ENCODE assay signal across 35 cellular contexts in the genomic region with DNA sequence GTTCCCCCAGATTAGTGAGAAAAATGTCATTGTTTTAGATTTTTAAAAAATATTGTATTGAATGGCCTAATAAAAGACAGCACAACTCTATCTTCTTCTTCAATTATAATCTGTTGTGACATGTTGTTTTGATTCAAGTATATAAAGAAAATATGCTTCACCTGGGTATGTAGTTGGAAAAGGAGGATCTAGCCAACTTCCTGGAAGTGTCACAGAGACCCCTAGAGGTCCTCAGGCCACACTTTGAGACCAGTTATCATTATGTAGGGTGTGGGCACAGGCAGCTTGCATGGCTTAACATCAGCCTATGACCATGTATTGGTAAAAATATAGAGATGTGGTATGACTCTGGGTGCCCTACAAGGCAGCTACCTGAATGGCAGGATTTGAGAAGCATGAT. TPM values are rescaled to one million over a fixed set of nuclear protein-coding genes. Genes with fewer than 3 reads are reported as not detected.
"Had no signal": no experiment of that assay in that cellular context is flagged by ENCODE, and none has a peak within 500 bp of the region (broad histone marks: within the 10 kb centered on the region; RNA-seq: fewer than 3 reads in every experiment).

No MANE protein-coding gene starts in this region.

- H3K27me3 Mint-ChIP-seq: activated naive CD8-positive, alpha-beta T cell treated with anti-CD3 and anti-CD28 coated beads for 36 hours had no signal

- H3K36me3 Mint-ChIP-seq: activated naive CD8-positive, alpha-beta T cell treated with anti-CD3 and anti-CD28 coated beads for 36 hours had no signal

- DNase-seq: activated CD4-positive, alpha-beta memory T cell treated with anti-CD3 and anti-CD28 coated beads, Interleukin-2, amount 10 ng/mL, durations not matched to agents 7 days and 5 days; activated CD4-positive, alpha-beta T cell treated with anti-CD3 and anti-CD28 coated beads for 1 hour; activated CD4-positive, alpha-beta T cell treated with anti-CD3 and anti-CD28 coated beads for 48 hours; activated CD4-positive, CD25-positive, alpha-beta regulatory T cell; activated effector memory CD4-positive, alpha-beta T cell treated with anti-CD3 and anti-CD28 coated beads, Interleukin-2, amount 50 U/mL, for 16 hours; activated naive CD4-positive, alpha-beta T cell; activated naive CD4-positive, alpha-beta T cell treated with anti-CD3 and anti-CD28 coated beads, Interleukin-2, amount 50 U/mL, for 16 hours; activated naive CD8-positive, alpha-beta T cell treated with anti-CD3 and anti-CD28 coated beads for 36 hours; activated T-cell treated with anti-CD3 and anti-CD28 coated beads, Interleukin-2, amount 50 U/mL, for 1 hour; activated T-cell treated with anti-CD3 and anti-CD28 coated beads, Interleukin-2, amount 50 U/mL, for 72 hours; amniotic stem cell; aorta; brain microvascular endothelial cell; central memory CD4-positive, alpha-beta T cell; Kasumi-1; KG1; MM.1S; MV-4-11; NCI-H1092; NCI-H1436 treated with DMSO at 0.1 percent for 48 hours; NCI-H1694 treated with DMSO at 0.1 percent for 48 hours; NCI-H2029; NCI-H2107; NCI-H2171; NCI-H510A; NCI-H526; OCI-M1; Right ventricle myocardium superior; SW 1271; T-helper 1 cell; T-helper 2 cell; T-helper 9 cell had no signal

- ATAC-seq: activated T-cell treated with anti-CD3 and anti-CD28 coated beads, Interleukin-2, amount 50 U/mL, for 72 hours; activated T-helper 17 cell treated with anti-CD3 and anti-CD28 coated beads, Interleukin-2, amount 50 U/mL, for 72 hours had no signal

- H3K27me3 ChIP-seq: brain microvascular endothelial cell had no signal

- H3K9me3 Mint-ChIP-seq: activated CD4-positive, alpha-beta memory T cell treated with anti-CD3 and anti-CD28 coated beads, Interleukin-2, amount 10 ng/mL, durations not matched to agents 7 days and 5 days; activated naive CD8-positive, alpha-beta T cell treated with anti-CD3 and anti-CD28 coated beads for 36 hours; activated T-cell treated with anti-CD3 and anti-CD28 coated beads, Interleukin-2, amount 50 U/mL, for 72 hours; activated T-helper 17 cell treated with anti-CD3 and anti-CD28 coated beads, Interleukin-2, amount 50 U/mL, for 72 hours had no signal

- H3K27ac ChIP-seq: brain microvascular endothelial cell, VCaP had no signal

- H3K36me3 ChIP-seq: brain microvascular endothelial cell had no signal

- H3K27ac Mint-ChIP-seq: activated CD4-positive, alpha-beta memory T cell treated with anti-CD3 and anti-CD28 coated beads, Interleukin-2, amount 10 ng/mL, durations not matched to agents 7 days and 5 days; activated naive CD8-positive, alpha-beta T cell treated with anti-CD3 and anti-CD28 coated beads for 36 hours; activated T-cell treated with anti-CD3 and anti-CD28 coated beads, Interleukin-2, amount 50 U/mL, for 72 hours; activated T-helper 17 cell treated with anti-CD3 and anti-CD28 coated beads, Interleukin-2, amount 50 U/mL, for 72 hours had no signal

- H3K4me3 Mint-ChIP-seq: activated CD4-positive, alpha-beta memory T cell treated with anti-CD3 and anti-CD28 coated beads, Interleukin-2, amount 10 ng/mL, durations not matched to agents 7 days and 5 days; activated naive CD8-positive, alpha-beta T cell treated with anti-CD3 and anti-CD28 coated beads for 36 hours; activated T-cell treated with anti-CD3 and anti-CD28 coated beads, Interleukin-2, amount 50 U/mL, for 72 hours; activated T-helper 17 cell treated with anti-CD3 and anti-CD28 coated beads, Interleukin-2, amount 50 U/mL, for 72 hours had no signal

- H3K4me1 Mint-ChIP-seq: activated CD4-positive, alpha-beta memory T cell treated with anti-CD3 and anti-CD28 coated beads, Interleukin-2, amount 10 ng/mL, durations not matched to agents 7 days and 5 days; activated naive CD8-positive, alpha-beta T cell treated with anti-CD3 and anti-CD28 coated beads for 36 hours; activated T-helper 17 cell treated with anti-CD3 and anti-CD28 coated beads, Interleukin-2, amount 50 U/mL, for 72 hours had no signal

RNA-seq across cellular contexts. Expression of a gene that starts 14.7 kb away (rescaled TPM):
- total RNA-seq: activated CD4-positive, alpha-beta memory T cell treated with anti-CD3 and anti-CD28 coated beads, Interleukin-2, amount 10 ng/mL, durations not matched to agents 7 days and 5 days; activated CD8-positive, alpha-beta memory T cell treated with anti-CD3 and anti-CD28 coated beads for 36 hours; activated naive CD8-positive, alpha-beta T cell treated with anti-CD3 and anti-CD28 coated beads for 36 hours; activated T-cell treated with anti-CD3 and anti-CD28 coated beads, Interleukin-2, amount 50 U/mL, for 72 hours; activated T-helper 17 cell treated with anti-CD3 and anti-CD28 coated beads, Interleukin-2, amount 50 U/mL, for 72 hours; Right ventricle myocardium superior had no signal
